Comparison of ENCODE assay signal across 17 cellular contexts in genomic region chr5:56812110-56812509, GRCh38. TPM values are rescaled to one million over a fixed set of nuclear protein-coding genes. Genes with fewer than 3 reads are reported as not detected.
DNase-seq lines count a peak whose midpoint lies in the region; FAIRE-seq and TF ChIP-seq lines count a peak whose summit lies in the region.
"Had no signal": no experiment of that assay in that cellular context is flagged by ENCODE, and none has a peak within 500 bp of the region (broad histone marks: within the 10 kb centered on the region; RNA-seq: fewer than 3 reads in every experiment).

No MANE protein-coding gene starts in this region.

- H3K36me3 ChIP-seq in SK-N-SH (replicated peaks in 1 of 2; ENCODE audit: control insufficient read depth in 1 of 2, insufficient read depth in 2 of 2, low read length in 1 of 2): no peaks in the 10 kb centered on the region
- H3K36me3 ChIP-seq: left ventricle myocardium inferior had no signal

- no peak for FAIRE-seq in D721Med (lab: Jason Lieb, UNC)
- FAIRE-seq: astrocyte, G401.6 had no signal

- peak; percentile 27 to 67 for DNase-seq in NOMO-1 (lab: John Stamatoyannopoulos, UW; ENCODE audit: unreplicated experiment in 2 of 2)
- no peak for DNase-seq in NOMO-1 treated with dmso at 0.1 percent for 144 hours (lab: John Stamatoyannopoulos, UW; ENCODE audit: unreplicated experiment)
- DNase-seq in LHCN-M2 (ENCODE audit: low read depth): peak; percentile 5
- peak; percentile 31 for DNase-seq in SK-N-SH
- DNase-seq in neural crest cell (ENCODE audit: low read depth, low spot score): no peak
- no peak for DNase-seq in D721Med (ENCODE audit: insufficient read length, low spot score)
- no peak for DNase-seq in CD14-positive monocyte (ENCODE audit: low spot score)
- DNase-seq in substantia nigra (lab: John Stamatoyannopoulos, UW): no peak
- DNase-seq: activated CD8-positive, alpha-beta T cell treated with anti-CD3 and anti-CD28 coated beads for 36 hours; activated effector memory CD4-positive, alpha-beta T cell treated with anti-CD3 and anti-CD28 coated beads, Interleukin-2, amount 50 U/mL, for 16 hours; left ventricle myocardium inferior; NCI-H446 treated with DMSO at 0.1 percent for 48 hours; retina had no signal

- H3K9me3 ChIP-seq in SK-N-SH: no peaks in the 10 kb centered on the region
- H3K9me3 ChIP-seq: left ventricle myocardium inferior had no signal

- WGBS in SK-N-SH (ENCODE audit: low lambda C conversion rate): 89% methylated on average over 1 of the region's 1 CpG

- H3K27ac ChIP-seq in SK-N-SH (ENCODE audit: low read depth in 2 of 2, low read length in 1 of 2) (peak overlapping the region in 1 of 2 experiments; percentile 97; a peak in 2 of 4 replicates), substantia nigra (ENCODE audit: low read depth, low read length, poor library complexity, severe bottlenecking) (no peak overlapping the region)
- H3K27ac ChIP-seq: left ventricle myocardium inferior had no signal

- no peak for TF ChIP-seq RAD21 in SK-N-SH (IDR thresholded peaks at IDR 0.05; ENCODE audit: low read length)

- H3K9me3 Mint-ChIP-seq in neural crest cell: no peaks in the 10 kb centered on the region
- H3K9me3 Mint-ChIP-seq in CD14-positive monocyte: no peaks in the 10 kb centered on the region
- H3K9me3 Mint-ChIP-seq: activated CD8-positive, alpha-beta T cell treated with anti-CD3 and anti-CD28 coated beads for 36 hours; dendritic cell treated with granulocyte-macrophage colony-stimulating factor and Interleukin-4, amounts not matched to agents 40 ng/mL and 50 ng/mL, for 4 days; GM23338 had no signal

- no peak overlapping the region for H3K4me2 ChIP-seq in SK-N-SH
- H3K4me2 ChIP-seq: GM23338 had no signal

- no peak overlapping the region for H2AFZ ChIP-seq in SK-N-SH (ENCODE audit: low read depth)
- H2AFZ ChIP-seq: GM23338 had no signal

- no peak overlapping the region for H3K9ac ChIP-seq in SK-N-SH

- TF ChIP-seq CTCF in SK-N-SH (IDR thresholded peaks at IDR 0.05): no peak
- no peak for TF ChIP-seq CTCF in neural crest cell (conservative IDR thresholded peaks at IDR 0.05)
- no peak for TF ChIP-seq CTCF in D721Med (IDR thresholded peaks at IDR 0.05; ENCODE audit: insufficient read depth, missing control alignments)
- TF ChIP-seq CTCF in CD14-positive monocyte (IDR thresholded peaks at IDR 0.05): no peak

- H3K36me3 Mint-ChIP-seq in neural crest cell (ENCODE audit: low read depth): no peaks in the 10 kb centered on the region
- peaks cover 0 to 2% of the 10 kb centered on the region in 2 donors for H3K36me3 Mint-ChIP-seq in CD14-positive monocyte

- peaks cover 10% of the 10 kb centered on the region for H3K4me1 Mint-ChIP-seq in neural crest cell
- H3K4me1 Mint-ChIP-seq in CD14-positive monocyte: peaks cover 43% of the 10 kb centered on the region

- H3K27ac Mint-ChIP-seq in neural crest cell (ENCODE audit: unreplicated experiment) (no peak overlapping the region), CD14-positive monocyte (peak overlapping the region in 1 of 7 donors; percentile 91)
- H3K27ac Mint-ChIP-seq: activated CD8-positive, alpha-beta T cell treated with anti-CD3 and anti-CD28 coated beads for 36 hours; GM23338 had no signal

- TF ChIP-seq EP300 in SK-N-SH (IDR thresholded peaks at IDR 0.05; ENCODE audit: borderline replicate concordance in 1 of 2, low read depth in 1 of 2, low read length in 1 of 2): 0 out of 4 replicates have a peak, but pooled peaks of 1 of the 2 experiments have one; percentile 27

- H3F3A ChIP-seq in SK-N-SH (replicated peaks; ENCODE audit: insufficient read depth): peaks cover 2% of the 10 kb centered on the region

- no peaks in the 10 kb centered on the region for H3K27me3 ChIP-seq in SK-N-SH (ENCODE audit: insufficient read depth)

- no peaks in the 10 kb centered on the region for H4K20me1 ChIP-seq in SK-N-SH (ENCODE audit: insufficient read depth)

- POLR2A ChIA-PET in SK-N-SH (lab: Yijun Ruan, JAX): no interaction called here

- H3K27me3 Mint-ChIP-seq in neural crest cell (ENCODE audit: low read depth) (peaks cover 29% of the 10 kb centered on the region), CD14-positive monocyte (ENCODE audit: low read depth in 3 of 3) (peaks cover 0 to 2% (median 0%) of the 10 kb centered on the region in 3 donors)
- H3K27me3 Mint-ChIP-seq: dendritic cell treated with granulocyte-macrophage colony-stimulating factor and Interleukin-4, amounts not matched to agents 40 ng/mL and 50 ng/mL, for 4 days had no signal

- peaks cover 15% of the 10 kb centered on the region for H3K79me2 ChIP-seq in SK-N-SH (ENCODE audit: insufficient read depth)

- no peaks in the 10 kb centered on the region for H3K9me2 ChIP-seq in SK-N-SH

- H3K4me1 ChIP-seq in SK-N-SH (ENCODE audit: control insufficient read depth in 1 of 2, insufficient read depth in 2 of 2, low read depth in 1 of 2, low read length in 1 of 2): peaks cover 0 to 18% of the 10 kb centered on the region in 2 experiments; a peak in 2 of 4 replicates

- H3K4me3 ChIP-seq in SK-N-SH (ENCODE audit: low read depth in 2 of 2, low read length in 1 of 2): no peak overlapping the region
- H3K4me3 ChIP-seq: GM23338, left ventricle myocardium inferior had no signal

- CTCF ChIA-PET in SK-N-SH (lab: Yijun Ruan, JAX): interaction anchor here (1.1 kb wide), 1 partner anchor 260 kb away, joined by 3 read pairs; no protein-coding TSS in a partner anchor

- intact Hi-C loops in CD14-positive monocyte (cut with micrococcal nuclease): loop anchor here (5.0 to 10.0 kb wide), 4 partner anchors 75 to 397 kb away; no protein-coding TSS in a partner anchor

- H3K4me3 Mint-ChIP-seq in neural crest cell: peak overlapping the region; percentile 6
- no peak overlapping the region for H3K4me3 Mint-ChIP-seq in CD14-positive monocyte
- H3K4me3 Mint-ChIP-seq: activated CD8-positive, alpha-beta T cell treated with anti-CD3 and anti-CD28 coated beads for 36 hours; dendritic cell treated with granulocyte-macrophage colony-stimulating factor and Interleukin-4, amounts not matched to agents 40 ng/mL and 50 ng/mL, for 4 days; GM23338 had no signal

TF ChIP-seq in SK-N-SH, 30 proteins besides CTCF, POLR2A, EP300 and RAD21:
- TF ChIP-seq SMC3 (IDR thresholded peaks at IDR 0.05; ENCODE audit: low read depth, low read length): no peak
- TF ChIP-seq POLR2AphosphoS5 (IDR thresholded peaks at IDR 0.05; ENCODE audit: low read depth, low read length): no peak
- TF ChIP-seq REST (IDR thresholded peaks at IDR 0.05; ENCODE audit: low read depth, low read length): no peak
- TF ChIP-seq FOSL2 (IDR thresholded peaks at IDR 0.05; ENCODE audit: borderline replicate concordance, low read depth): peak; percentile 10; the same call in 1 of the 2 replicates
- TF ChIP-seq RCOR1 (IDR thresholded peaks at IDR 0.05; ENCODE audit: low read length): no peak
- no peak for TF ChIP-seq EZH2phosphoT487 (IDR thresholded peaks at IDR 0.05; ENCODE audit: borderline replicate concordance, low read depth)
- 0 out of 2 replicates have a peak, but pooled peaks have one; percentile 10 for TF ChIP-seq TCF12 (IDR thresholded peaks at IDR 0.05)
- TF ChIP-seq USF2 (IDR thresholded peaks at IDR 0.05; ENCODE audit: borderline replicate concordance, low read depth, low read length): no peak
- TF ChIP-seq GABPA (IDR thresholded peaks at IDR 0.05; ENCODE audit: low read depth): no peak

RNA-seq across cellular contexts. Expression of gene MAP3K1, which starts 3.2 kb away (rescaled TPM):
- total RNA-seq in LHCN-M2 (2014; rRNA removed) (2.3 and 3.3 TPM in 2 replicates), neural crest cell (26.3 and 27.9 TPM in 2 replicates)
- polyA plus RNA-seq in LHCN-M2 (2012): 1.0 TPM
- polyA plus RNA-seq in SK-N-SH (2012; rRNA removed) (2.2 and 3.5 TPM in 2 replicates), CD14-positive monocyte (10 to 100 TPM; 44.7 to 45.6 TPM)
- polyA plus RNA-seq in SK-N-SH (2012; cell fraction: cytosol; rRNA removed): 3.0 and 3.6 TPM in 2 replicates
- polyA plus RNA-seq in SK-N-SH (2012; cell fraction: nucleus; rRNA removed): 3.1 and 6.6 TPM in 2 replicates

Comparison
In these comparisons a context has a peak if more than half of its experiments do, and no peak if none do; other contexts are left out.
1. DNase-seq: peak in NOMO-1 (2 of 2), LHCN-M2 (single experiment) and SK-N-SH (single experiment); none in NOMO-1 treated with dmso at 0.1 percent for 144 hours (single experiment), neural crest cell (single experiment), D721Med (single experiment), CD14-positive monocyte (single experiment) and substantia nigra (0 of 49).